8 cellular contexts compared by ENCODE assay signal in the genomic region with DNA sequence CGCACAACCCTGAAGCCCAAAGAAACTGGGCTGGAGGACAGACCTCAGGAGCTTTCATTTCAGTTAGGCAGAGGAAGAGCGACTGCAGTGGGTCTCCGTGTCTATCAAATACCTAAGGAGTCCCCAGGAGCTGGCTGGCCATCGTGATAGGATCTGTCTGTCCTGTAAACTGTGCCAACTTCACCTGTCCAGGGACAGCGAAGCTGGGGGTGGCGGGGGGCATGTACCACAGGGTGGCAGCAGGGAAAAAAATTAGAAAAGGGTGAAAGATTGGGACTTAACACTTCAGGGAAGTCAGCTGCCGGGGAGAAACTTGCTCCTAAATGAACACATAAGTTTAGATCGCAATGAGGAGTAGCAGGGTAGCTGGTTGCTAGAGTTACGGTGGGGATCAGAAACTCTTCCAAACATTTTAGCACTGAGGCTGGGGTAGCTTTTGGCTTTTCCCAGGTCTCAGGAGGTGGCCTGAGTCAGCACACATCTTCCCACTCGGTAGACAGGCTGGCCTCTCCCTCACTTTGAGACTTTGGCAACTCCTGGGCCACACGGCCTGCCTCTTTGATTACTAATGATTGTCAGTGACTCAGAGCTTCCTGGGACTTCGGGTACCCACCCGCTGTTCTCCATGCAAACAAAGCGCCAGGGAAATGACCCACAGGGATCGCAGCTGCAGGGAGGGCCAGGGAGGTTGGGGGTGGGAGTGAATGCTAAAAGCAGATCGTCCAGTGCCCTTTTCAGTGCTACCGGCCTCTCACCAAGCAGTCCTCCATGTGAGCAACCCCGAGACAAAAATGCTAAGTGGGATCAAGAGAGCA. TPM values are rescaled to one million over a fixed set of nuclear protein-coding genes. Genes with fewer than 3 reads are reported as not detected.
DNase-seq lines count a peak whose midpoint lies in the region; ATAC-seq and TF ChIP-seq lines count a peak whose summit lies in the region.

No MANE protein-coding gene starts in this region.

- H2AFZ ChIP-seq in OCI-LY1 (ENCODE audit: low read length): no peak overlapping the region

- H3K4me2 ChIP-seq in OCI-LY1 (ENCODE audit: low read length): peak overlapping the region; percentile 83

- H3K79me2 ChIP-seq in OCI-LY1 (ENCODE audit: insufficient read depth, low read length): no peaks in the 10 kb centered on the region

- H3K27me3 ChIP-seq in OCI-LY1 (ENCODE audit: insufficient read depth, low read length) (no peaks in the 10 kb centered on the region), iPS-15b (ENCODE audit: control insufficient read depth, insufficient read depth, low read length) (no peaks in the 10 kb centered on the region)

- H3K9me3 ChIP-seq in OCI-LY1 (ENCODE audit: low read length) (no peaks in the 10 kb centered on the region), iPS-15b (ENCODE audit: control insufficient read depth, insufficient read depth, low read length) (no peaks in the 10 kb centered on the region)

- H3K9ac ChIP-seq in OCI-LY1 (ENCODE audit: low read length) (peak overlapping the region; percentile 93), iPS-15b (ENCODE audit: low read depth, low read length) (peak overlapping the region; percentile 89)

- peak overlapping the region; percentile 67 for H3K27ac ChIP-seq in OCI-LY1 (ENCODE audit: low read depth, low read length, poor library complexity, severe bottlenecking)

- TF ChIP-seq CTCF in OCI-LY1 (IDR thresholded peaks at IDR 0.05; ENCODE audit: low read length): no peak

- H3K4me3 ChIP-seq in OCI-LY1 (ENCODE audit: low read depth, low read length, poor library complexity, severe bottlenecking) (peak overlapping the region; percentile 81), iPS-15b (ENCODE audit: low read depth, low read length) (peak overlapping the region; percentile 88)

- H3K4me1 ChIP-seq in OCI-LY1 (ENCODE audit: insufficient read depth, low read length, severe bottlenecking) (peaks cover 43% of the 10 kb centered on the region), iPS-15b (ENCODE audit: control insufficient read depth, insufficient read depth, low read length) (peaks cover 9% of the 10 kb centered on the region)

- peak; percentile 18 to 30 for DNase-seq in activated CD4-positive, alpha-beta T cell treated with anti-CD3 and anti-CD28 coated beads for 24 hours (ENCODE audit: low read depth in 2 of 2)
- no peak for DNase-seq in activated CD4-positive, alpha-beta T cell treated with anti-CD3 and anti-CD28 coated beads for 1 hour
- DNase-seq in astrocyte of the hippocampus (ENCODE audit: low read depth, low spot score) (peak; percentile 95), sciatic nerve (ENCODE audit: low spot score) (peak; percentile 68), GDM1 (lab: John Stamatoyannopoulos, UW) (no peak)

- H3F3A ChIP-seq in OCI-LY1 (ENCODE audit: insufficient read depth, low read length): no peaks in the 10 kb centered on the region

- intact Hi-C loops in sciatic nerve (cut with DNase I): loop anchor here (2.0 kb wide), 1 partner anchor 24 kb away; no protein-coding TSS in a partner anchor

- H3K36me3 ChIP-seq in OCI-LY1 (ENCODE audit: insufficient read depth, low read length): peaks cover 28% of the 10 kb centered on the region
- peaks cover 4% of the 10 kb centered on the region for H3K36me3 ChIP-seq in iPS-15b (ENCODE audit: control insufficient read depth, insufficient read depth, low read length)

- H4K20me1 ChIP-seq in OCI-LY1 (ENCODE audit: insufficient read depth, low read length): no peaks in the 10 kb centered on the region

- no peaks in the 10 kb centered on the region for H3K9me2 ChIP-seq in OCI-LY1 (ENCODE audit: low read depth, low read length)

- peak; percentile 23 for ATAC-seq in sciatic nerve
- ATAC-seq in GM18861 (IDR thresholded peaks at IDR 0.05; ENCODE audit: unreplicated experiment): no peak

RNA-seq across cellular contexts. Expression of a gene that starts 2.9 kb away (rescaled TPM):
- 3.6 TPM for total RNA-seq in sciatic nerve

RNA-seq across cellular contexts. Expression of a gene that starts 25.9 kb away (rescaled TPM):
- 20.8 TPM for total RNA-seq in sciatic nerve

RNA-seq across cellular contexts. Expression of a gene that starts 35.5 kb away (rescaled TPM):
- total RNA-seq in sciatic nerve: 25.5 TPM

RNA-seq across cellular contexts. Expression of a gene that starts 49.1 kb away (rescaled TPM):
- total RNA-seq in sciatic nerve: not detected

Comparison
In these comparisons a context has a peak if more than half of its experiments do, and no peak if none do; other contexts are left out.
1. DNase-seq: peak in activated CD4-positive, alpha-beta T cell treated with anti-CD3 and anti-CD28 coated beads for 24 hours (2 of 2), astrocyte of the hippocampus (single experiment) and sciatic nerve (single experiment); none in activated CD4-positive, alpha-beta T cell treated with anti-CD3 and anti-CD28 coated beads for 1 hour (single experiment) and GDM1 (single experiment).